Comparison of ENCODE assay signal across 1 cellular context in the genomic region with DNA sequence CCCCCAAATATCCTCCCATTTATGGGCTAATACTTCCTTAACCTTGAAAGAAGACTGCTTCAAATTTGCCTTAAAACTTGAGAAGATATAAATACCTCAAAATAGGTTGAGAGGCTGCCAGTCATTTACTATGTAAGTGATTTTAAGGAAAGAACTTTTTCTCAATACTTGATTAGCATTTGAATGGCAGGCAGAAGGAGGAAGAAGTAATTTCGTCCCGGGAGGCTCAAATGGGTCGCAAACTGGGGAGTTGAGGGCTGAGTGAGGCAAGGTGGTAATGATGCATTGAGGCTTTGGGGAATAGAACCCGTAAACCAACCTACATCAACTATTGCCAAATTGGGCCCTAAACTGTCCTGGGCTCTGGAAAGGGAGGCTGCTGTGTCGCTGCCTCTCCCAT.
TF ChIP-seq lines count a peak whose summit lies in the region.

No MANE protein-coding gene starts in this region.

TF ChIP-seq in GM23338, 12 proteins besides CTCF, POLR2A, EP300 and RAD21 (continued from another document):
- TF ChIP-seq, protein P1, sequence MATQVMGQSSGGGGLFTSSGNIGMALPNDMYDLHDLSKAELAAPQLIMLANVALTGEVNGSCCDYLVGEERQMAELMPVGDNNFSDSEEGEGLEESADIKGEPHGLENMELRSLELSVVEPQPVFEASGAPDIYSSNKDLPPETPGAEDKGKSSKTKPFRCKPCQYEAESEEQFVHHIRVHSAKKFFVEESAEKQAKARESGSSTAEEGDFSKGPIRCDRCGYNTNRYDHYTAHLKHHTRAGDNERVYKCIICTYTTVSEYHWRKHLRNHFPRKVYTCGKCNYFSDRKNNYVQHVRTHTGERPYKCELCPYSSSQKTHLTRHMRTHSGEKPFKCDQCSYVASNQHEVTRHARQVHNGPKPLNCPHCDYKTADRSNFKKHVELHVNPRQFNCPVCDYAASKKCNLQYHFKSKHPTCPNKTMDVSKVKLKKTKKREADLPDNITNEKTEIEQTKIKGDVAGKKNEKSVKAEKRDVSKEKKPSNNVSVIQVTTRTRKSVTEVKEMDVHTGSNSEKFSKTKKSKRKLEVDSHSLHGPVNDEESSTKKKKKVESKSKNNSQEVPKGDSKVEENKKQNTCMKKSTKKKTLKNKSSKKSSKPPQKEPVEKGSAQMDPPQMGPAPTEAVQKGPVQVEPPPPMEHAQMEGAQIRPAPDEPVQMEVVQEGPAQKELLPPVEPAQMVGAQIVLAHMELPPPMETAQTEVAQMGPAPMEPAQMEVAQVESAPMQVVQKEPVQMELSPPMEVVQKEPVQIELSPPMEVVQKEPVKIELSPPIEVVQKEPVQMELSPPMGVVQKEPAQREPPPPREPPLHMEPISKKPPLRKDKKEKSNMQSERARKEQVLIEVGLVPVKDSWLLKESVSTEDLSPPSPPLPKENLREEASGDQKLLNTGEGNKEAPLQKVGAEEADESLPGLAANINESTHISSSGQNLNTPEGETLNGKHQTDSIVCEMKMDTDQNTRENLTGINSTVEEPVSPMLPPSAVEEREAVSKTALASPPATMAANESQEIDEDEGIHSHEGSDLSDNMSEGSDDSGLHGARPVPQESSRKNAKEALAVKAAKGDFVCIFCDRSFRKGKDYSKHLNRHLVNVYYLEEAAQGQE (IDR thresholded peaks at IDR 0.05; ENCODE audit: unreplicated experiment) = no peak
- TF ChIP-seq, protein P2, sequence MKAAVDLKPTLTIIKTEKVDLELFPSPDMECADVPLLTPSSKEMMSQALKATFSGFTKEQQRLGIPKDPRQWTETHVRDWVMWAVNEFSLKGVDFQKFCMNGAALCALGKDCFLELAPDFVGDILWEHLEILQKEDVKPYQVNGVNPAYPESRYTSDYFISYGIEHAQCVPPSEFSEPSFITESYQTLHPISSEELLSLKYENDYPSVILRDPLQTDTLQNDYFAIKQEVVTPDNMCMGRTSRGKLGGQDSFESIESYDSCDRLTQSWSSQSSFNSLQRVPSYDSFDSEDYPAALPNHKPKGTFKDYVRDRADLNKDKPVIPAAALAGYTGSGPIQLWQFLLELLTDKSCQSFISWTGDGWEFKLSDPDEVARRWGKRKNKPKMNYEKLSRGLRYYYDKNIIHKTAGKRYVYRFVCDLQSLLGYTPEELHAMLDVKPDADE (IDR thresholded peaks at IDR 0.05) = no peak
